In genomic region chr1:243748706-243749283, GRCh38 we compare ENCODE assay signal across 8 cellular contexts.
A peak's percentile ranks its signal among the peaks of the same experiment; 100 is the strongest.
DNase-seq lines count a peak whose midpoint lies in the region; ATAC-seq and TF ChIP-seq lines count a peak whose summit lies in the region.

No MANE protein-coding gene starts in this region.

- TF ChIP-seq EP300 in tibial nerve (IDR thresholded peaks at IDR 0.05), result no peak

- BruUV-seq in mammary epithelial cell (replicated peaks; lab: Mats Ljungman, UMichigan), result no TSS peak

- no peaks in the 10 kb centered on the region for H4K20me1 ChIP-seq in mammary epithelial cell (ENCODE audit: insufficient read depth, low read length)

- no peaks in the 10 kb centered on the region for H3K27me3 Mint-ChIP-seq in IgD-negative memory B cell

- TF ChIP-seq POLR2A in tibial nerve (IDR thresholded peaks at IDR 0.05), result no peak

- intact Hi-C loops in mammary epithelial cell (cut with micrococcal nuclease), result loop anchor here (1.0 kb wide), 3 partner anchors 40 to 525 kb away; no protein-coding TSS in a partner anchor

- in situ Hi-C loops in mammary epithelial cell (cut with MboI; ENCODE audit: low sequenced_read_pairs in 2 of 2), result loop anchor here in 1 of 2 donors (10.0 kb wide), 1 partner anchor 404 kb away; no protein-coding TSS in a partner anchor

- no peak overlapping the region for H3K27ac ChIP-seq in mammary epithelial cell (ENCODE audit: insufficient read depth, low read depth, low read length)
- no peak overlapping the region for H3K27ac ChIP-seq in tibial nerve

- 32% methylated on average over 3 of the region's 3 CpGs for WGBS in mammary epithelial cell (ENCODE audit: low coverage, missing lambda C conversion rate)
- WGBS in tibial nerve, 2 donors, result 32 to 34% methylated on average over 3 of the region's 3 CpGs

- no peak overlapping the region for H3K4me3 Mint-ChIP-seq in IgD-negative memory B cell

- peaks cover 2% of the 10 kb centered on the region for H3K36me3 Mint-ChIP-seq in IgD-negative memory B cell

- H3K4me3 ChIP-seq in mammary epithelial cell (replicated peaks in 1 of 3; ENCODE audit: insufficient read depth in 1 of 3, low read depth in 2 of 3, low read length in 3 of 3) (no peak overlapping the region), tibial nerve (no peak overlapping the region)

- H3K36me3 ChIP-seq in mammary epithelial cell (ENCODE audit: insufficient read depth, low read length) (no peaks in the 10 kb centered on the region), tibial nerve (no peaks in the 10 kb centered on the region)

- CTCF ChIA-PET in mammary epithelial cell (lab: Charles Lee; ENCODE audit: low non-redundant PET), result interaction anchor here (0.7 kb wide), 1 partner anchor 518 kb away, joined by 3 read pairs; no protein-coding TSS in a partner anchor

- H3K9me3 ChIP-seq in mammary epithelial cell (replicated peaks; ENCODE audit: insufficient read depth, low read length), result no peaks in the 10 kb centered on the region
- no peaks in the 10 kb centered on the region for H3K9me3 ChIP-seq in tibial nerve

- H3K4me2 ChIP-seq in mammary epithelial cell (ENCODE audit: insufficient read depth, low read depth, low read length), result no peak overlapping the region

- dilution Hi-C loops in mammary epithelial cell (cut with HindIII; ENCODE audit: low sequenced_read_pairs), result no loop called here

- peaks cover 4% of the 10 kb centered on the region for H3K79me2 ChIP-seq in mammary epithelial cell (ENCODE audit: insufficient read depth, low read length)

- DNase-seq in stimulated activated CD4-positive, alpha-beta T cell treated with anti-CD3 and anti-CD28 coated beads, Interleukin-2, amount 100 ng/mL, for 48 hours, result peak; percentile 2 to 9
- DNase-seq in stimulated activated CD4-positive, alpha-beta T cell treated with anti-CD3 and anti-CD28 coated beads, Interleukin-12 subunit alpha, Interleukin-12 subunit beta, amount 100 ng/mL, for 4 hours, result no peak
- DNase-seq in NOMO-1 treated with DMSO at 0.1 percent for 48 hours (lab: John Stamatoyannopoulos, UW; ENCODE audit: unreplicated experiment) (peak; percentile 81), mammary epithelial cell (peak; percentile 56), kidney glomerular epithelial cell (lab: John Stamatoyannopoulos, UW) (peak; percentile 53), tibial nerve (ENCODE audit: low spot score in 2 of 2) (peak in 1 of 2 donors; percentile 70)

- H3K9me3 Mint-ChIP-seq in IgD-negative memory B cell, result no peaks in the 10 kb centered on the region

- peak overlapping the region in 2 of 3 donors; percentile 64 to 73 for H3K27ac Mint-ChIP-seq in IgD-negative memory B cell

- H3K4me1 ChIP-seq in mammary epithelial cell (ENCODE audit: insufficient read depth, low read length) (peaks cover 9% of the 10 kb centered on the region), tibial nerve (peaks cover 0 to 36% (median 0%) of the 10 kb centered on the region in 4 donors)

- no peaks in the 10 kb centered on the region for H3K27me3 ChIP-seq in mammary epithelial cell (ENCODE audit: insufficient read depth, low read length)
- no peaks in the 10 kb centered on the region for H3K27me3 ChIP-seq in tibial nerve

- TF ChIP-seq CTCF in mammary epithelial cell (conservative IDR thresholded peaks at IDR 0.05 in 1 of 2, IDR thresholded peaks at IDR 0.05 in 1 of 2; ENCODE audit: extremely low read depth in 1 of 2, insufficient read depth in 1 of 2, low read depth in 1 of 2, low read length in 2 of 2), result peak; percentile 72 to 85
- TF ChIP-seq CTCF in tibial nerve (IDR thresholded peaks at IDR 0.05), result peak; percentile 62 to 80 (median 76)

- no peak overlapping the region for H3K9ac ChIP-seq in mammary epithelial cell (ENCODE audit: insufficient read depth, low read length)

- peaks cover 4 to 16% (median 14%) of the 10 kb centered on the region in 3 donors for H3K4me1 Mint-ChIP-seq in IgD-negative memory B cell

- H2AFZ ChIP-seq in mammary epithelial cell (ENCODE audit: low read depth, low read length), result no peak overlapping the region

- peak; percentile 96 for ATAC-seq in GM21825 (IDR thresholded peaks at IDR 0.05; ENCODE audit: unreplicated experiment)
